ENCODE assay signal across 26 cellular contexts in genomic region chr15:90967206-90967605, GRCh38.
"Had no signal": no experiment of that assay in that cellular context is flagged by ENCODE, and none has a peak within 500 bp of the region (broad histone marks: within the 10 kb centered on the region; RNA-seq: fewer than 3 reads in every experiment).

No MANE protein-coding gene starts in this region.

- H3K4me1 ChIP-seq: lower lobe of right lung, stomach, thyroid gland, vagina had no signal

- FAIRE-seq: colon, frontal cortex had no signal

- H3K36me3 Mint-ChIP-seq: natural killer cell had no signal

- H3K4me3 ChIP-seq: dorsolateral prefrontal cortex, esophagus squamous epithelium, lower lobe of right lung, ovary, smooth muscle cell, stomach, thyroid gland, vagina had no signal

- H3K4me3 Mint-ChIP-seq: immature natural killer cell, memory B cell, natural killer cell had no signal

- H3K27me3 Mint-ChIP-seq: memory B cell had no signal

- H3K4me2 ChIP-seq: smooth muscle cell had no signal

- DNase-seq: dorsolateral prefrontal cortex; effector CD4-positive, alpha-beta T cell; esophagus squamous epithelium; hypothalamus; immature natural killer cell; islet precursor cell; left ventricle myocardium superior; lower lobe of right lung; natural killer cell; occipital lobe; ovary; posterior cingulate gyrus; stimulated activated CD4-positive, alpha-beta T cell treated with anti-CD3 and anti-CD28 coated beads, Interleukin-12 subunit alpha, Interleukin-12 subunit beta, amount 100 ng/mL, for 4 hours; stimulated activated CD4-positive, alpha-beta T cell treated with anti-CD3 and anti-CD28 coated beads, Interleukin-1b, Interleukin-23, amount 100 ng/mL, for 48 hours; stimulated activated CD4-positive, alpha-beta T cell treated with anti-CD3 and anti-CD28 coated beads, Interleukin-4, amount 100 ng/mL, for 1 hour; stimulated activated CD8-positive, alpha-beta memory T cell treated with anti-CD3 and anti-CD28 coated beads, Interleukin-4, amount 100 ng/mL, for 48 hours; stimulated activated naive CD4-positive, alpha-beta T cell; stomach; thyroid gland; trophoblast cell had no signal

- H3K36me3 ChIP-seq: ovary had no signal

- H3K9me3 Mint-ChIP-seq: immature natural killer cell, memory B cell, natural killer cell had no signal

- H3K4me1 Mint-ChIP-seq: immature natural killer cell, memory B cell, natural killer cell had no signal

- H3K27ac Mint-ChIP-seq: memory B cell, natural killer cell had no signal

- H3K27me3 ChIP-seq: dorsolateral prefrontal cortex, esophagus squamous epithelium, ovary, stomach, thyroid gland, vagina had no signal

- ATAC-seq: left ventricle myocardium superior, lower lobe of right lung, natural killer cell, sciatic nerve had no signal

- H3K9me3 ChIP-seq: esophagus squamous epithelium, lower lobe of right lung, ovary, stomach, thyroid gland, vagina had no signal

- H3K27ac ChIP-seq: dorsolateral prefrontal cortex, esophagus squamous epithelium, lower lobe of right lung, ovary, stomach, thyroid gland, vagina had no signal
